8 cellular contexts compared by ENCODE assay signal in the genomic region with DNA sequence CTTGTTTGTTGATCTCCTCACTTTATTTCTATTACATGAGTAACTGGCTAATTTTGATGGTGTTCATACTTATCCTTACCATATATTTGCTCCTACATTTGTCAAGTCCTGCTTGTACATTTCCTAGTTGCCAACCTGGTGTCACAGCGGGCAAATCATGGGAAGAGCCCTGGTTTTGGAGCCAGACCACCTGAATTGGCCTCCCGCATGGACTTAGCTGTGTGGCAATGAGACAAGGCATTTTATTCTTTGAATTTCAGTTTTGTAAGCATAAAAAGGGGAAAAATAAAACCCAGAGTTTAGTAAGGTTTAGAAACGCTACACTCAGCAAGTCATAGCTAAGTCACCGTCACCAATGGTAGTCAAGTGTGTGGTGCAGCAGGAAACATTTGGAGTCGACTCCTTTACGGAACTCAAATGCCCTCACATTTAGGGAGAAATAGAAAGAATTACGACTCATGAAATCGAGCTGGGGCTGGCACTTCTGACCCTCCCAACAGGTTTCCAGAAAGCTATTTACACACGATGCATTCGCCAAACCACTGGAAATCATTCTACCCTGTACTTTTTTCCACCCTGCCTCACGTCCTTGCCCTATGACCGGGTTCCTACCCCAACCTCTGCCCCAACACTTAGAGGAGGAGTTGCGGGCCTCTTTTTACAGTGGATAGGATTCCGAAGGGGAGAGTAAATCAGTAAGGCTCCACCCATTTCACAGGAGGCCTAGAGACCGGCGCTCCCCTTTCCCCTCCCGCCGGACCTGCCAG. TPM values are rescaled to one million over a fixed set of nuclear protein-coding genes. Genes with fewer than 3 reads are reported as not detected.
DNase-seq lines count a peak whose midpoint lies in the region; ATAC-seq and TF ChIP-seq lines count a peak whose summit lies in the region.

No MANE protein-coding gene starts in this region.

- TF ChIP-seq CTCF in DND-41 (IDR thresholded peaks at IDR 0.05; ENCODE audit: borderline replicate concordance, extremely low read depth, low read length, poor library complexity, severe bottlenecking): no peak
- TF ChIP-seq CTCF in mammary epithelial cell (conservative IDR thresholded peaks at IDR 0.05 in 1 of 2, IDR thresholded peaks at IDR 0.05 in 1 of 2; ENCODE audit: extremely low read depth in 1 of 2, insufficient read depth in 1 of 2, low read depth in 1 of 2, low read length in 2 of 2): no peak
- TF ChIP-seq CTCF in upper lobe of right lung (IDR thresholded peaks at IDR 0.05): no peak

- in situ Hi-C loops in mammary epithelial cell (cut with MboI; ENCODE audit: low sequenced_read_pairs in 2 of 2) (no loop called here), KBM-7 (cut with MboI; ENCODE audit: low pct_unique_long_range_greater_than_20kb, low sequenced_read_pairs) (no loop called here)

- WGBS in mammary epithelial cell (ENCODE audit: low coverage, missing lambda C conversion rate): 14% methylated on average over 16 of the region's 18 CpGs
- WGBS in mesendoderm (ENCODE audit: extremely low coverage, insufficient coverage, low lambda C conversion rate): no CpG with 5 or more reads among the region's 18 CpGs

- H3K4me2 ChIP-seq in DND-41 (ENCODE audit: insufficient read depth, low read length) (peak overlapping the region; percentile 81), mammary epithelial cell (ENCODE audit: insufficient read depth, low read depth, low read length) (peak overlapping the region; percentile 77), mesendoderm (ENCODE audit: low read length) (peak overlapping the region; percentile 26)

- DNase-seq in DND-41: no peak
- peak; percentile 42 to 61 for DNase-seq in Kasumi-1 (lab: John Stamatoyannopoulos, UW)
- DNase-seq in mammary epithelial cell: no peak
- DNase-seq in mesendoderm: peak; percentile 93
- no peak for DNase-seq in upper lobe of right lung
- DNase-seq in stimulated activated naive CD4-positive, alpha-beta T cell (lab: John Stamatoyannopoulos, UW): no peak
- DNase-seq in KBM-7: no peak
- DNase-seq in NCI-H524 treated with DMSO at 0.1 percent for 48 hours (lab: John Stamatoyannopoulos, UW): no peak

- H3K27ac ChIP-seq in DND-41 (ENCODE audit: low read length) (peak overlapping the region; percentile 55), mammary epithelial cell (ENCODE audit: insufficient read depth, low read depth, low read length) (peak overlapping the region; percentile 82), mesendoderm (ENCODE audit: low read depth, low read length) (peak overlapping the region; percentile 52), upper lobe of right lung (peak overlapping the region; percentile 94)

- intact Hi-C loops in mammary epithelial cell (cut with micrococcal nuclease) (loop anchor here (5.0 kb wide), 1 partner anchor 45 kb away; no protein-coding TSS in a partner anchor), upper lobe of right lung (cut with DNase I) (no loop called here)

- H3K9ac ChIP-seq in DND-41 (ENCODE audit: low read depth, low read length) (peak overlapping the region; percentile 64), mammary epithelial cell (ENCODE audit: insufficient read depth, low read length) (peak overlapping the region; percentile 86), mesendoderm (ENCODE audit: low read length) (peak overlapping the region; percentile 46)

- peak overlapping the region; percentile 26 for H4K5ac ChIP-seq in mesendoderm (ENCODE audit: low read length)

- no peak overlapping the region for H2BK15ac ChIP-seq in mesendoderm (replicated peaks; ENCODE audit: low read depth)

- H3K27me3 ChIP-seq in DND-41 (ENCODE audit: insufficient read depth, low read length, poor library complexity) (no peaks in the 10 kb centered on the region), mammary epithelial cell (ENCODE audit: insufficient read depth, low read length) (no peaks in the 10 kb centered on the region), mesendoderm (ENCODE audit: insufficient read depth, low read length, poor library complexity) (no peaks in the 10 kb centered on the region), upper lobe of right lung (no peaks in the 10 kb centered on the region)

- H4K8ac ChIP-seq in mesendoderm (ENCODE audit: low read depth, low read length): no peak overlapping the region

- H3K4me3 ChIP-seq in DND-41 (ENCODE audit: low read depth in 1 of 2, low read length in 2 of 2) (peak overlapping the region; percentile 35 to 99), mammary epithelial cell (replicated peaks in 1 of 3; ENCODE audit: insufficient read depth in 1 of 3, low read depth in 2 of 3, low read length in 3 of 3) (peak overlapping the region; percentile 83 to 91 (median 89)), mesendoderm (ENCODE audit: low read length) (no peak overlapping the region), upper lobe of right lung (peak overlapping the region; percentile 80)

- H2BK120ac ChIP-seq in mesendoderm (ENCODE audit: low read depth, low read length): no peak overlapping the region

- dilution Hi-C loops in mammary epithelial cell (cut with HindIII; ENCODE audit: low sequenced_read_pairs): no loop called here

- H2AFZ ChIP-seq in DND-41 (ENCODE audit: low read depth, low read length): peak overlapping the region; percentile 77
- peak overlapping the region; percentile 93 for H2AFZ ChIP-seq in mammary epithelial cell (ENCODE audit: low read depth, low read length)

- H3K36me3 ChIP-seq in DND-41 (ENCODE audit: insufficient read depth, low read length) (no peaks in the 10 kb centered on the region; the same call in 1 of the 2 replicates), mammary epithelial cell (ENCODE audit: insufficient read depth, low read length) (no peaks in the 10 kb centered on the region), mesendoderm (ENCODE audit: control insufficient read depth, insufficient read depth, low read length) (no peaks in the 10 kb centered on the region), upper lobe of right lung (no peaks in the 10 kb centered on the region)

- H4K20me1 ChIP-seq in DND-41 (ENCODE audit: insufficient read depth, low read length) (peaks cover 3% of the 10 kb centered on the region; the same call in 1 of the 2 replicates), mammary epithelial cell (ENCODE audit: insufficient read depth, low read length) (no peaks in the 10 kb centered on the region)

- no peak overlapping the region for H3K4ac ChIP-seq in mesendoderm (ENCODE audit: low read depth, low read length)

- no peak overlapping the region for H2BK5ac ChIP-seq in mesendoderm (ENCODE audit: low read length)

- H3K79me2 ChIP-seq in DND-41 (ENCODE audit: insufficient read depth, low read length) (peaks cover 13% of the 10 kb centered on the region), mammary epithelial cell (ENCODE audit: insufficient read depth, low read length) (peaks cover 62% of the 10 kb centered on the region), mesendoderm (ENCODE audit: control insufficient read depth, insufficient read depth, low read length) (peaks cover 14% of the 10 kb centered on the region)

- H3K23ac ChIP-seq in mesendoderm (ENCODE audit: low read length): no peak overlapping the region

- H3K9me3 ChIP-seq in DND-41 (ENCODE audit: insufficient read depth, low read length, severe bottlenecking) (no peaks in the 10 kb centered on the region), mammary epithelial cell (replicated peaks; ENCODE audit: insufficient read depth, low read length) (no peaks in the 10 kb centered on the region), upper lobe of right lung (no peaks in the 10 kb centered on the region)

- H3K56ac ChIP-seq in mesendoderm (ENCODE audit: low read length): peak overlapping the region; percentile 65

- no peak overlapping the region for H2AK5ac ChIP-seq in mesendoderm (ENCODE audit: low read length)

- peaks cover 32% of the 10 kb centered on the region for H3K4me1 ChIP-seq in DND-41 (ENCODE audit: insufficient read depth, low read length)
- H3K4me1 ChIP-seq in mammary epithelial cell (ENCODE audit: insufficient read depth, low read length): peaks cover 15% of the 10 kb centered on the region
- peaks cover 6% of the 10 kb centered on the region for H3K4me1 ChIP-seq in mesendoderm (ENCODE audit: control insufficient read depth, low read depth, low read length)
- H3K4me1 ChIP-seq in upper lobe of right lung: no peaks in the 10 kb centered on the region

- CTCF ChIA-PET in mammary epithelial cell (lab: Charles Lee; ENCODE audit: low non-redundant PET): no interaction called here

- TSS peak; percentile 31 for BruUV-seq in mammary epithelial cell (replicated peaks; lab: Mats Ljungman, UMichigan)

- peak overlapping the region; percentile 43 for H3K18ac ChIP-seq in mesendoderm (ENCODE audit: low read length)

- ATAC-seq in DND-41 (ENCODE audit: insufficient read depth, low read depth) (no peak), upper lobe of right lung (no peak)

- H3K79me1 ChIP-seq in mesendoderm (ENCODE audit: low read length): peaks cover 10% of the 10 kb centered on the region

RNA-seq across cellular contexts. Expression of gene PGM1, which starts 0.5 kb away (rescaled TPM):
- 100 to 1,000 TPM in 1 of 2 donors, 10 to 100 TPM in 1; 93.7 to 177 TPM for total RNA-seq in mammary epithelial cell
- 76.6 TPM for polyA plus RNA-seq in mammary epithelial cell
- polyA minus RNA-seq in mammary epithelial cell: 158 TPM
- polyA plus RNA-seq in mesendoderm (2013, experiment 1 of 2): 46.0 TPM
- 47.9 TPM for polyA plus RNA-seq in mesendoderm (2013, experiment 2 of 2)
- total RNA-seq in upper lobe of right lung: 53.9 TPM

Comparison
In these comparisons a context has a peak if more than half of its experiments do, and no peak if none do; other contexts are left out.
1. DNase-seq: peak in Kasumi-1 (2 of 2) and mesendoderm (single experiment); none in DND-41 (single experiment), mammary epithelial cell (single experiment), upper lobe of right lung (single experiment), stimulated activated naive CD4-positive, alpha-beta T cell (0 of 6), KBM-7 (single experiment) and NCI-H524 treated with DMSO at 0.1 percent for 48 hours (single experiment).
2. H3K4me2 ChIP-seq: peak in every context shown above with its lines; median percentile 81 in DND-41; 77 in mammary epithelial cell; 26 in mesendoderm.
3. Peak in every context shown above with its lines, with median percentiles within 50 percentile points of each other: H3K27ac ChIP-seq and H3K9ac ChIP-seq.